Comparison of ENCODE assay signal across 19 cellular contexts in genomic region chr3:123644358-123644757, GRCh38. TPM values are rescaled to one million over a fixed set of nuclear protein-coding genes. Genes with fewer than 3 reads are reported as not detected.
A peak's percentile ranks its signal among the peaks of the same experiment; 100 is the strongest.
DNase-seq lines count a peak whose midpoint lies in the region; ATAC-seq and TF ChIP-seq lines count a peak whose summit lies in the region.
"Had no signal": no experiment of that assay in that cellular context is flagged by ENCODE, and none has a peak within 500 bp of the region (broad histone marks: within the 10 kb centered on the region; RNA-seq: fewer than 3 reads in every experiment).

No MANE protein-coding gene starts in this region.

- CTCF ChIA-PET in IMR-90 (lab: Yijun Ruan, JAX), result no interaction called here

- TF ChIP-seq EP300 in transverse colon (IDR thresholded peaks at IDR 0.05; ENCODE audit: low read depth), result no peak

- H2BK5ac ChIP-seq in IMR-90 (ENCODE audit: low read depth, low read length, poor library complexity, severe bottlenecking), result no peak overlapping the region

- peaks cover 3% of the 10 kb centered on the region for H3K4me1 ChIP-seq in IMR-90 (ENCODE audit: control insufficient read depth, insufficient read depth, low read length)
- peaks cover 78% of the 10 kb centered on the region for H3K4me1 ChIP-seq in muscle layer of colon (ENCODE audit: insufficient read depth, low read length)
- peaks cover 0 to 11% (median 5%) of the 10 kb centered on the region in 4 donors for H3K4me1 ChIP-seq in transverse colon
- H3K4me1 ChIP-seq: A549, BLaER1 had no signal

- H3K27me3 ChIP-seq in IMR-90 (ENCODE audit: control insufficient read depth, insufficient read depth, low read length) (no peaks in the 10 kb centered on the region), muscle layer of colon (ENCODE audit: control insufficient read depth in 1 of 2, insufficient read depth in 2 of 2, low read length in 2 of 2) (no peaks in the 10 kb centered on the region), transverse colon (no peaks in the 10 kb centered on the region)
- H3K27me3 ChIP-seq: BLaER1 had no signal

- H3K36me3 ChIP-seq in IMR-90 (ENCODE audit: control insufficient read depth, insufficient read depth, low read length), result peaks cover 74% of the 10 kb centered on the region
- H3K36me3 ChIP-seq in muscle layer of colon (ENCODE audit: insufficient read depth, low read length), result peaks cover 60% of the 10 kb centered on the region
- no peaks in the 10 kb centered on the region for H3K36me3 ChIP-seq in transverse colon

- H2AK9ac ChIP-seq in IMR-90 (replicated peaks; ENCODE audit: low read depth, low read length, poor library complexity), result peak overlapping the region; percentile 23

- H3K9ac ChIP-seq in IMR-90 (ENCODE audit: low read depth, low read length) (no peak overlapping the region), muscle layer of colon (ENCODE audit: low read length) (no peak overlapping the region)
- H3K9ac ChIP-seq: BLaER1 had no signal

- in situ Hi-C loops in IMR-90 (cut with MboI; ENCODE audit: low sequenced_read_pairs) (loop anchor here (5.0 kb wide), 1 partner anchor 73 kb away; no protein-coding TSS in a partner anchor), transverse colon (cut with MboI; ENCODE audit: low pct_ligation_motif_present in 1 of 4, low pct_unique_long_range_greater_than_20kb in 1 of 4, low sequenced_read_pairs in 3 of 4) (loop anchor here in 1 of 4 donors (10.0 kb wide), 1 partner anchor 70 kb away; no protein-coding TSS in a partner anchor)

- H3K4me3 ChIP-seq in IMR-90 (ENCODE audit: insufficient read depth, low read depth, low read length) (no peak overlapping the region), muscle layer of colon (ENCODE audit: low read depth in 1 of 2, low read length in 2 of 2) (no peak overlapping the region), transverse colon (no peak overlapping the region)
- H3K4me3 ChIP-seq: A549, BLaER1 had no signal

- POLR2A ChIA-PET in IMR-90 (lab: Charles Lee; ENCODE audit: unreplicated experiment), result no interaction called here

- H2BK120ac ChIP-seq in IMR-90 (ENCODE audit: low read depth, low read length), result no peak overlapping the region

- peaks cover 50% of the 10 kb centered on the region for H3K36me3 Mint-ChIP-seq in chondrocyte (ENCODE audit: low read depth)
- H3K36me3 Mint-ChIP-seq: CD4-positive, alpha-beta memory T cell had no signal

- H3K4ac ChIP-seq in IMR-90 (ENCODE audit: low read depth, low read length), result no peak overlapping the region

- H3K56ac ChIP-seq in IMR-90 (ENCODE audit: extremely low read depth, insufficient read depth, low read length), result no peak overlapping the region

- no peaks in the 10 kb centered on the region for H3K9me3 ChIP-seq in IMR-90 (ENCODE audit: control insufficient read depth, insufficient read depth, low read length)
- H3K9me3 ChIP-seq in muscle layer of colon (ENCODE audit: low read length), result no peaks in the 10 kb centered on the region
- no peaks in the 10 kb centered on the region for H3K9me3 ChIP-seq in transverse colon
- H3K9me3 ChIP-seq: A549, BLaER1 had no signal

- peaks cover 0 to 23% of the 10 kb centered on the region in 2 experiments; a peak in 3 of 4 replicates for H3K79me1 ChIP-seq in IMR-90 (ENCODE audit: low read depth in 1 of 2, low read length in 2 of 2)

- WGBS in IMR-90 (ENCODE audit: extremely low coverage in 2 of 2, insufficient read length in 1 of 2), 2 experiments, result 100% methylated on average over 1 of the region's 2 CpGs; no CpG with 5 or more reads in 1 of the 2 experiments
- 65 to 83% methylated on average over 2 of the region's 2 CpGs for WGBS in transverse colon (ENCODE audit: low coverage in 1 of 2), 2 donors

- no peak overlapping the region; the same call in 1 of the 2 replicates for H2BK20ac ChIP-seq in IMR-90 (ENCODE audit: low read depth, low read length)

- BruUV-seq in IMR-90 (replicated peaks; lab: Mats Ljungman, UMichigan), result no TSS peak

- dilution Hi-C loops in IMR-90 (cut with HindIII; ENCODE audit: low sequenced_read_pairs, unreplicated experiment), result no loop called here

- H2AK5ac ChIP-seq in IMR-90 (ENCODE audit: low read depth, low read length), result no peak overlapping the region

- H3K4me2 ChIP-seq in IMR-90 (ENCODE audit: low read depth, low read length), result no peak overlapping the region
- H3K4me2 ChIP-seq: A549, BLaER1 had no signal

- H3K9me3 Mint-ChIP-seq in chondrocyte (ENCODE audit: low read depth), result no peaks in the 10 kb centered on the region
- H3K9me3 Mint-ChIP-seq: CD4-positive, alpha-beta memory T cell had no signal

- H3K18ac ChIP-seq in IMR-90 (ENCODE audit: low read depth, low read length), result no peak overlapping the region

- TF ChIP-seq CTCF in IMR-90 (conservative IDR thresholded peaks at IDR 0.05; ENCODE audit: low read depth, low read length) (no peak), chondrocyte (IDR thresholded peaks at IDR 0.05) (no peak), transverse colon (IDR thresholded peaks at IDR 0.05) (no peak)

- no peak overlapping the region for H4K8ac ChIP-seq in IMR-90 (ENCODE audit: low read depth in 2 of 2, low read length in 2 of 2)

- H3K27ac ChIP-seq in IMR-90 (ENCODE audit: insufficient read depth, low read length) (no peak overlapping the region), muscle layer of colon (ENCODE audit: low read depth, low read length) (peak overlapping the region; percentile 63), transverse colon (peak overlapping the region in 3 of 4 donors; percentile 52 to 81 (median 76))
- H3K27ac ChIP-seq: A549, BLaER1 had no signal

- no peak overlapping the region for H3K23ac ChIP-seq in IMR-90 (ENCODE audit: low read depth, low read length)

- TF ChIP-seq RAD21 in IMR-90 (IDR thresholded peaks at IDR 0.05; ENCODE audit: low read length), result no peak

- H4K5ac ChIP-seq in IMR-90 (ENCODE audit: low read depth, low read length), result no peak overlapping the region

- H3K14ac ChIP-seq in IMR-90 (replicated peaks; ENCODE audit: low read depth, low read length), result no peak overlapping the region

- H4K20me1 ChIP-seq in IMR-90 (ENCODE audit: insufficient read depth, low read length), result 0 out of 2 replicates have a peak, but pooled peaks cover 6% of the 10 kb centered on the region
- H4K20me1 ChIP-seq: BLaER1 had no signal

- peak overlapping the region; percentile 61 for H3K27ac Mint-ChIP-seq in chondrocyte (ENCODE audit: unreplicated experiment)
- H3K27ac Mint-ChIP-seq: CD4-positive, alpha-beta memory T cell had no signal

- no peak for ATAC-seq in IMR-90 (ENCODE audit: low read depth)
- ATAC-seq: A549, HCT116 had no signal

- TF ChIP-seq POLR2A in IMR-90 (IDR thresholded peaks at IDR 0.05; ENCODE audit: low read depth, low read length) (no peak), transverse colon (IDR thresholded peaks at IDR 0.05) (no peak)

- peaks cover 54% of the 10 kb centered on the region for H3K4me1 Mint-ChIP-seq in chondrocyte (ENCODE audit: low read depth)
- H3K4me1 Mint-ChIP-seq: CD4-positive, alpha-beta memory T cell had no signal

- H4K91ac ChIP-seq in IMR-90 (ENCODE audit: insufficient read depth, low read depth, low read length), result no peak overlapping the region

- H3K4me3 Mint-ChIP-seq in chondrocyte (ENCODE audit: unreplicated experiment), result no peak overlapping the region
- H3K4me3 Mint-ChIP-seq: CD4-positive, alpha-beta memory T cell had no signal

- no peak overlapping the region for H2AFZ ChIP-seq in IMR-90 (replicated peaks; ENCODE audit: low read length, poor library complexity)

- H3K9me1 ChIP-seq in IMR-90 (ENCODE audit: insufficient read depth, low read length), result peaks cover 5% of the 10 kb centered on the region; the same call in 1 of the 2 replicates

- no peak for DNase-seq in IMR-90
- no peak for DNase-seq in chondrocyte (ENCODE audit: low spot score)
- DNase-seq in transverse colon, result no peak
- no peak for DNase-seq in activated gamma-delta T cell (lab: John Stamatoyannopoulos, UW)
- no peak for DNase-seq in globus pallidus (ENCODE audit: low spot score)
- no peak for DNase-seq in AML-193 (lab: John Stamatoyannopoulos, UW)
- DNase-seq: CD4-positive, alpha-beta memory T cell; DMS153; GF-D8; GOT3; NCI-H1105 treated with DMSO at 0.1 percent for 48 hours; NCI-H1694; NCI-H2107; NCI-H510A; NCI-H82 had no signal

- no peaks in the 10 kb centered on the region for H3K27me3 Mint-ChIP-seq in chondrocyte (ENCODE audit: low read depth)

- H2BK15ac ChIP-seq in IMR-90 (ENCODE audit: low read depth, low read length), result no peak overlapping the region

- intact Hi-C loops in IMR-90 (cut with micrococcal nuclease), result no loop called here
- intact Hi-C loops in transverse colon (cut with DNase I; ENCODE audit: low total_unique reads), result loop anchor here (5.0 kb wide), 1 partner anchor 78 kb away; no protein-coding TSS in a partner anchor

TF ChIP-seq in IMR-90, 13 proteins besides CTCF, POLR2A, EP300 and RAD21 (continues in another document):
- TF ChIP-seq MAFK (IDR thresholded peaks at IDR 0.05; ENCODE audit: low read depth, low read length), result no peak
- no peak for TF ChIP-seq RFX5 (IDR thresholded peaks at IDR 0.05; ENCODE audit: low read depth, low read length)
- TF ChIP-seq SMC3 (IDR thresholded peaks at IDR 0.05; ENCODE audit: low read depth, low read length), result no peak
- TF ChIP-seq NFE2L2 (IDR thresholded peaks at IDR 0.05; ENCODE audit: low read depth, low read length), result no peak
- no peak for TF ChIP-seq CHD1 (IDR thresholded peaks at IDR 0.05; ENCODE audit: low read depth, low read length)
- no peak for TF ChIP-seq MAZ (IDR thresholded peaks at IDR 0.05; ENCODE audit: borderline replicate concordance, low read depth, low read length)
- TF ChIP-seq RCOR1 (IDR thresholded peaks at IDR 0.05; ENCODE audit: insufficient replicate concordance, low read length), result no peak
- no peak for TF ChIP-seq FOS (IDR thresholded peaks at IDR 0.05; ENCODE audit: low read depth, low read length)
- TF ChIP-seq BHLHE40 (IDR thresholded peaks at IDR 0.05; ENCODE audit: low read depth, low read length), result no peak
- TF ChIP-seq MXI1 (IDR thresholded peaks at IDR 0.05; ENCODE audit: borderline replicate concordance, low read depth, low read length), result no peak
- TF ChIP-seq USF2 (IDR thresholded peaks at IDR 0.05; ENCODE audit: low read depth, low read length), result no peak

RNA-seq across cellular contexts. Expression of gene HACD2, which starts 59.5 kb away (rescaled TPM):
- total RNA-seq in IMR-90 (2012; rRNA removed) (22.6 and 35.8 TPM in 2 replicates), chondrocyte (78.4 to 106 TPM (median 79.0 TPM) in 3 replicates), transverse colon (10 to 100 TPM; 11.9 to 70.5 (median 48.2) TPM)
- 18.6 and 21.5 TPM in 2 replicates for polyA plus RNA-seq in IMR-90 (2012; rRNA removed)
- 4.9 TPM in 2 replicates for polyA plus RNA-seq in IMR-90 (2012; cell fraction: cytosol; rRNA removed)
- polyA plus RNA-seq in IMR-90 (2012; cell fraction: nucleus; rRNA removed; ENCODE audit: low replicate concordance), result 3.4 and 15.4 TPM in 2 replicates
